8 cellular contexts compared by ENCODE assay signal in the genomic region with DNA sequence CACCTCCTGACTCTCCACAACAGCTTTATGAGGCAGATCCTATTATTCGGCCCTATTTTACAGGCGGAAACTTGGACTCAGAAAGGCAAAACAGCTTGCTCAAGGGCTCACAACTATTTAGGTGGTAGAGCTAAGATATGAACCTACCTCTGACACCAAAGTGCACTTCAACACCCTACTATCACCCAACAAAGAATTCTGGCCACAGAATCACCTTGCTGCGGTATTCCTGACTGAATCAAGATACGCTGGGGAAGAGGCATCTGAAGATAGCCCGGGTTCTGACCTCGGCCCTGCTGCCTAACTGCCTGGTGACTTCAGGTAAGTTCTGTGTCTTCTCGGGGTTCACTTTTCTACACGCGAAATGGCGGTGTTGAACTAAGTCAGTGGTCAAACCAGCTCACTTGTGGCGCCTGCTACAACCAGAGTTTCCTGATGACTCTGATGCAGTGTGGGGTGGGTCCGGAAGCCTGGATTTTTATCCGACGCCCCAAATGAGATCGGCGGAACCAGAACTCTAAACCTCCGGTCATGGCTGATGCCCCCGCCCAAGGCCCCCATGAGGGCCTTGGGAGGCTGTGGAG. TPM values are rescaled to one million over a fixed set of nuclear protein-coding genes. Genes with fewer than 3 reads are reported as not detected.
DNase-seq lines count a peak whose midpoint lies in the region; ATAC-seq, FAIRE-seq and TF ChIP-seq lines count a peak whose summit lies in the region.

No MANE protein-coding gene starts in this region.

- H3K27me3 Mint-ChIP-seq in activated naive CD8-positive, alpha-beta T cell: no peaks in the 10 kb centered on the region

- H3K36me3 Mint-ChIP-seq in activated naive CD8-positive, alpha-beta T cell: no peaks in the 10 kb centered on the region

- peaks cover 29% of the 10 kb centered on the region for H3K4me1 Mint-ChIP-seq in activated naive CD8-positive, alpha-beta T cell (ENCODE audit: low read depth)

- FAIRE-seq in A549 (lab: Jason Lieb, UNC): no peak

- POLR2A ChIA-PET in A549 (lab: Yijun Ruan, JAX): interaction anchor here (1.0 kb wide), 1 partner anchor 58 kb away, joined by 3 read pairs; no protein-coding TSS in a partner anchor

- intact Hi-C loops in left colon (cut with DNase I, micrococcal nuclease): no loop called here
- intact Hi-C loops in tibial artery (cut with DNase I; ENCODE audit: low total_unique reads): no loop called here

- TF ChIP-seq POLR2A in A549 (IDR thresholded peaks at IDR 0.05; ENCODE audit: low read length): no peak

- H3K27ac Mint-ChIP-seq in activated naive CD8-positive, alpha-beta T cell: peak overlapping the region; percentile 99

- no peak for TF ChIP-seq EP300 in A549 (IDR thresholded peaks at IDR 0.05)

- H3K4me3 ChIP-seq in A549: peak overlapping the region; percentile 77
- H3K4me3 ChIP-seq in tibial artery: peak overlapping the region; percentile 75 to 93

- no peak for TF ChIP-seq RAD21 in A549 (conservative IDR thresholded peaks at IDR 0.05 in 1 of 2, IDR thresholded peaks at IDR 0.05 in 1 of 2)

- no peaks in the 10 kb centered on the region for H3K36me3 ChIP-seq in tibial artery

- CTCF ChIA-PET in A549 (lab: Yijun Ruan, JAX): interaction anchor here (1.0 to 1.4 kb wide), 5 partner anchors 20 to 101 kb away, joined by 3 to 5 read pairs (median 4); no protein-coding TSS in a partner anchor

- peak overlapping the region; percentile 97 to 98 for H3K27ac ChIP-seq in A549
- peak overlapping the region; percentile 95 to 99 for H3K27ac ChIP-seq in tibial artery

- no peak for TF ChIP-seq CTCF in A549 (IDR thresholded peaks at IDR 0.05)
- TF ChIP-seq CTCF in tibial artery (IDR thresholded peaks at IDR 0.05): no peak

- peak in 1 of 2 experiments; percentile 58; a peak in 2 of 6 replicates for ATAC-seq in A549
- ATAC-seq in GM21447 (IDR thresholded peaks at IDR 0.05; ENCODE audit: unreplicated experiment): peak; percentile 5
- ATAC-seq in left colon: peak; percentile 38
- no peak for ATAC-seq in GM21381 (IDR thresholded peaks at IDR 0.05; ENCODE audit: unreplicated experiment)

- H3K4me2 ChIP-seq in A549: peak overlapping the region; percentile 98

- DNase-seq in A549 (ENCODE audit: low read depth in 1 of 2, low spot score in 1 of 2): no peak
- no peak for DNase-seq in left colon
- DNase-seq in tibial artery: no peak
- DNase-seq in HuH-7 (ENCODE audit: low spot score): no peak
- DNase-seq in stimulated activated CD4-positive, alpha-beta T cell treated with anti-CD3 and anti-CD28 coated beads, Interleukin-2, amount 100 ng/mL, for 24 hours: no peak

- H3K9me3 Mint-ChIP-seq in activated naive CD8-positive, alpha-beta T cell (ENCODE audit: low read depth): no peaks in the 10 kb centered on the region

- peaks cover 19% of the 10 kb centered on the region for H3K4me1 ChIP-seq in A549
- peaks cover 0 to 87% (median 67%) of the 10 kb centered on the region in 4 donors for H3K4me1 ChIP-seq in tibial artery

- H3K9me3 ChIP-seq in A549 (no peaks in the 10 kb centered on the region), tibial artery (no peaks in the 10 kb centered on the region)

- H3K4me3 Mint-ChIP-seq in activated naive CD8-positive, alpha-beta T cell: peak overlapping the region; percentile 97

- no peaks in the 10 kb centered on the region for H3K27me3 ChIP-seq in tibial artery

- WGBS in A549 (ENCODE audit: missing lambda C conversion rate): 7% methylated on average over 12 of the region's 18 CpGs

TF ChIP-seq in A549, 52 proteins besides CTCF, POLR2A, EP300 and RAD21:
- no peak for TF ChIP-seq CEBPB (IDR thresholded peaks at IDR 0.05)

RNA-seq across cellular contexts. Expression of gene PEF1, which starts 0.6 kb away (rescaled TPM):
- polyA plus RNA-seq in A549 (2011; rRNA removed) (47.6 and 62.9 TPM in 2 replicates), A549 (2017; fragmentation: RNase III; extraction: RNeasy Plus Mini Kit Qiagen cat#74134 plus additional on column Dnase treatment) (37.3 to 38.5 TPM (median 38.3 TPM) in 3 replicates)
- 50.9 and 68.0 TPM in 2 replicates for polyA plus RNA-seq in A549 (2012; cell fraction: cytosol; rRNA removed)
- 62.3 and 63.1 TPM in 2 replicates for polyA plus RNA-seq in A549 (2012; cell fraction: nucleus; rRNA removed)
- 78.5 and 82.1 TPM in 2 replicates for polyA minus RNA-seq in A549 (2011; rRNA and poly(A)+ RNA removed)
- total RNA-seq in left colon: 10 to 100 TPM; 47.2 to 57.2 TPM

RNA-seq across cellular contexts. Expression of gene HCRTR1, which starts 26.6 kb away (rescaled TPM):
- polyA plus RNA-seq in A549 (2011; rRNA removed) (not detected in 2 replicates), A549 (2017; fragmentation: RNase III; extraction: RNeasy Plus Mini Kit Qiagen cat#74134 plus additional on column Dnase treatment) (not detected in 3 replicates)
- not detected in 2 replicates for polyA plus RNA-seq in A549 (2012; cell fraction: cytosol; rRNA removed)
- polyA plus RNA-seq in A549 (2012; cell fraction: nucleus; rRNA removed): 0.04 and 0.07 TPM in 2 replicates
- not detected in 2 replicates for polyA minus RNA-seq in A549 (2011; rRNA and poly(A)+ RNA removed)
- under 1 TPM in 1 of 2 donors, not detected in 1; 0.14 TPM for total RNA-seq in left colon

RNA-seq across cellular contexts. Expression of gene COL16A1, which starts 59.7 kb away (rescaled TPM):
- polyA plus RNA-seq in A549 (2011; rRNA removed): 1.4 and 1.5 TPM in 2 replicates
- 2.4 and 3.5 TPM in 2 replicates for polyA plus RNA-seq in A549 (2012; cell fraction: cytosol; rRNA removed)
- polyA plus RNA-seq in A549 (2012; cell fraction: nucleus; rRNA removed): 15.3 and 19.1 TPM in 2 replicates
- 8.1 to 11.1 TPM (median 10.4 TPM) in 3 replicates for polyA plus RNA-seq in A549 (2017; fragmentation: RNase III; extraction: RNeasy Plus Mini Kit Qiagen cat#74134 plus additional on column Dnase treatment)
- 0.95 and 1.4 TPM in 2 replicates for polyA minus RNA-seq in A549 (2011; rRNA and poly(A)+ RNA removed)
- total RNA-seq in left colon: 10 to 100 TPM; 15.7 to 23.3 TPM
